In genomic region chr2:60883896-60884295, GRCh38 we compare ENCODE assay signal across 1 cellular context.
TF ChIP-seq lines count a peak whose summit lies in the region.

No MANE protein-coding gene starts in this region.

TF ChIP-seq in HepG2, 621 proteins besides CTCF, POLR2A, EP300 and RAD21 (continued from another document):
- TF ChIP-seq ZBTB37 (CRISPR knock-in tag; IDR thresholded peaks at IDR 0.05) = no peak
- no peak for TF ChIP-seq MED1 (CRISPR knock-in tag; IDR thresholded peaks at IDR 0.05)
- no peak for TF ChIP-seq ARHGAP35 (CRISPR knock-in tag; IDR thresholded peaks at IDR 0.05; ENCODE audit: borderline replicate concordance)
- no peak for TF ChIP-seq CHCHD3 (CRISPR knock-in tag; IDR thresholded peaks at IDR 0.05)
- TF ChIP-seq MAF1 (CRISPR knock-in tag; IDR thresholded peaks at IDR 0.05; ENCODE audit: borderline replicate concordance) = no peak
- no peak for TF ChIP-seq IRX3 (CRISPR knock-in tag; IDR thresholded peaks at IDR 0.05; ENCODE audit: borderline replicate concordance, low read depth)
- no peak for TF ChIP-seq ZBTB10 (CRISPR knock-in tag; IDR thresholded peaks at IDR 0.05; ENCODE audit: borderline replicate concordance)
- no peak for TF ChIP-seq JUND (CRISPR knock-in tag; IDR thresholded peaks at IDR 0.05)
- TF ChIP-seq, protein P1, sequence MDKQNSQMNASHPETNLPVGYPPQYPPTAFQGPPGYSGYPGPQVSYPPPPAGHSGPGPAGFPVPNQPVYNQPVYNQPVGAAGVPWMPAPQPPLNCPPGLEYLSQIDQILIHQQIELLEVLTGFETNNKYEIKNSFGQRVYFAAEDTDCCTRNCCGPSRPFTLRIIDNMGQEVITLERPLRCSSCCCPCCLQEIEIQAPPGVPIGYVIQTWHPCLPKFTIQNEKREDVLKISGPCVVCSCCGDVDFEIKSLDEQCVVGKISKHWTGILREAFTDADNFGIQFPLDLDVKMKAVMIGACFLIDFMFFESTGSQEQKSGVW (CRISPR knock-in tag; IDR thresholded peaks at IDR 0.05; ENCODE audit: borderline replicate concordance) = no peak
- no peak for TF ChIP-seq ARID2 (CRISPR knock-in tag; IDR thresholded peaks at IDR 0.05; ENCODE audit: borderline replicate concordance)
- no peak for TF ChIP-seq SETDB1 (CRISPR knock-in tag; IDR thresholded peaks at IDR 0.05; ENCODE audit: borderline replicate concordance)
- TF ChIP-seq, protein P2, sequence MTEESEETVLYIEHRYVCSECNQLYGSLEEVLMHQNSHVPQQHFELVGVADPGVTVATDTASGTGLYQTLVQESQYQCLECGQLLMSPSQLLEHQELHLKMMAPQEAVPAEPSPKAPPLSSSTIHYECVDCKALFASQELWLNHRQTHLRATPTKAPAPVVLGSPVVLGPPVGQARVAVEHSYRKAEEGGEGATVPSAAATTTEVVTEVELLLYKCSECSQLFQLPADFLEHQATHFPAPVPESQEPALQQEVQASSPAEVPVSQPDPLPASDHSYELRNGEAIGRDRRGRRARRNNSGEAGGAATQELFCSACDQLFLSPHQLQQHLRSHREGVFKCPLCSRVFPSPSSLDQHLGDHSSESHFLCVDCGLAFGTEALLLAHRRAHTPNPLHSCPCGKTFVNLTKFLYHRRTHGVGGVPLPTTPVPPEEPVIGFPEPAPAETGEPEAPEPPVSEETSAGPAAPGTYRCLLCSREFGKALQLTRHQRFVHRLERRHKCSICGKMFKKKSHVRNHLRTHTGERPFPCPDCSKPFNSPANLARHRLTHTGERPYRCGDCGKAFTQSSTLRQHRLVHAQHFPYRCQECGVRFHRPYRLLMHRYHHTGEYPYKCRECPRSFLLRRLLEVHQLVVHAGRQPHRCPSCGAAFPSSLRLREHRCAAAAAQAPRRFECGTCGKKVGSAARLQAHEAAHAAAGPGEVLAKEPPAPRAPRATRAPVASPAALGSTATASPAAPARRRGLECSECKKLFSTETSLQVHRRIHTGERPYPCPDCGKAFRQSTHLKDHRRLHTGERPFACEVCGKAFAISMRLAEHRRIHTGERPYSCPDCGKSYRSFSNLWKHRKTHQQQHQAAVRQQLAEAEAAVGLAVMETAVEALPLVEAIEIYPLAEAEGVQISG (CRISPR knock-in tag; IDR thresholded peaks at IDR 0.05) = no peak
TF ChIP-seq in HepG2: peak in this region for 0.
